Comparison of ENCODE assay signal across 14 cellular contexts in the genomic region with DNA sequence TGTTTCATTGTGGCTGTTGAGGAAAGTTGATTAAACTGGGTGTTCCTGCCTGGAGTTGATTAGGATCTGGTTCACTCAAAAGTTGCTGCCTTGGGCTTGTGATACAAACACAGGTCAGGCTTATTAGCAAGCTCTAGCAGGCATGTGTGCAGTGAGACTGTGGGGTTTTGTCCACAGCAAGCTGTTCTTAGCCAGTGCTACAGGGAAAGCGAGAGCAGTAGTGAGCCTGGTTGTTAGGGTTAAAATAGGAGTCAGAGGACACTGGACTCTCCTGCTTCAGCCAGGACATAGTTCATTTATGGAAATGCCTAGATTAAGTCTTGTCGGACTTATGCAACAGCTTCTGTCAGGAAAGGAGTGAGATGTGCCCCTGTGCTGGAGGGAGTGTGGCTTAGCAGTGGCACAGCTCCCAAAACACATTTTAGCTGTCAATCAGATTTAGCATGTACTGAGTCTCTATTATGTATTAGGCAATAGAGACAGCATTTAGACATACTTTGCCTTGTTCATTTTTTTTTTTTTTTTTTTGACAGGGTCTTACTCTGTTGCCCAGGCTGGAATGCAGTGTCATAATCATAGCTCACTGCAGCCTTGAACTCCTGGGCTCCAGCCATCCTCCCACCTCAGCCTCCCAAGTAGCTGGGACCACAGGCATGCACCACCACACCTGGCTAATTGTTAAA. TPM values are rescaled to one million over a fixed set of nuclear protein-coding genes. Genes with fewer than 3 reads are reported as not detected.
DNase-seq lines count a peak whose midpoint lies in the region; ATAC-seq lines count a peak whose summit lies in the region.
"Had no signal": no experiment of that assay in that cellular context is flagged by ENCODE, and none has a peak within 500 bp of the region (broad histone marks: within the 10 kb centered on the region; RNA-seq: fewer than 3 reads in every experiment).

No MANE protein-coding gene starts in this region.

- H3K4me1 ChIP-seq in subcutaneous abdominal adipose tissue (ENCODE audit: control insufficient read depth in 5 of 5, insufficient read depth in 5 of 5, low read length in 5 of 5) = peaks cover 0 to 22% (median 14%) of the 10 kb centered on the region in 5 donors

- DNase-seq in activated T-cell treated with anti-CD3 and anti-CD28 coated beads, Interleukin-2, amount 50 U/mL, for 72 hours = no peak
- no peak for DNase-seq in activated T-cell treated with anti-CD3 and anti-CD28 coated beads, Interleukin-2, amount 50 U/mL, for 1 hour
- no peak for DNase-seq in central memory CD8-positive, alpha-beta T cell (ENCODE audit: low spot score in 2 of 2)
- no peak for DNase-seq in immature natural killer cell
- DNase-seq in amygdala (lab: John Stamatoyannopoulos, UW) = no peak
- DNase-seq in SW 1271 (lab: John Stamatoyannopoulos, UW) = no peak
- DNase-seq: dermis blood vessel endothelial cell, NCI-H1092 treated with DMSO at 0.1 percent for 48 hours, NCI-H526, WERI-Rb-1 had no signal

- no peaks in the 10 kb centered on the region for H3K9me3 ChIP-seq in subcutaneous abdominal adipose tissue (ENCODE audit: control insufficient read depth in 5 of 5, low read length in 5 of 5)
- H3K9me3 ChIP-seq: tibial nerve had no signal

- no peaks in the 10 kb centered on the region for H3K9me3 Mint-ChIP-seq in activated T-cell treated with anti-CD3 and anti-CD28 coated beads, Interleukin-2, amount 50 U/mL, for 72 hours
- no peaks in the 10 kb centered on the region for H3K9me3 Mint-ChIP-seq in central memory CD8-positive, alpha-beta T cell
- H3K9me3 Mint-ChIP-seq in immature natural killer cell = no peaks in the 10 kb centered on the region
- H3K9me3 Mint-ChIP-seq: mesothelial cell of epicardium had no signal

- H3K36me3 Mint-ChIP-seq in activated T-cell treated with anti-CD3 and anti-CD28 coated beads, Interleukin-2, amount 50 U/mL, for 72 hours (ENCODE audit: insufficient read depth in 2 of 2) = peaks cover 3 to 9% of the 10 kb centered on the region in 2 donors
- H3K36me3 Mint-ChIP-seq in central memory CD8-positive, alpha-beta T cell (ENCODE audit: insufficient read depth) = peaks cover 56% of the 10 kb centered on the region
- peaks cover 0 to 6% (median 4%) of the 10 kb centered on the region in 3 donors for H3K36me3 Mint-ChIP-seq in immature natural killer cell

- no peak overlapping the region for H3K4me3 ChIP-seq in subcutaneous abdominal adipose tissue (ENCODE audit: low read depth in 1 of 5, low read length in 5 of 5)
- H3K4me3 ChIP-seq: tibial nerve had no signal

- peak overlapping the region in 3 of 5 donors; percentile 10 to 61 (median 15) for H3K9ac ChIP-seq in subcutaneous abdominal adipose tissue (ENCODE audit: low read length in 5 of 5)

- H3K36me3 ChIP-seq in subcutaneous abdominal adipose tissue (ENCODE audit: control insufficient read depth in 5 of 5, insufficient read depth in 5 of 5, low read length in 5 of 5) = peaks cover 7 to 47% (median 34%) of the 10 kb centered on the region in 5 donors

- peaks cover 56% of the 10 kb centered on the region for H3K4me1 Mint-ChIP-seq in activated T-cell treated with anti-CD3 and anti-CD28 coated beads, Interleukin-2, amount 50 U/mL, for 72 hours (ENCODE audit: low read depth)
- H3K4me1 Mint-ChIP-seq in central memory CD8-positive, alpha-beta T cell = peaks cover 43% of the 10 kb centered on the region
- H3K4me1 Mint-ChIP-seq in immature natural killer cell = peaks cover 29 to 57% of the 10 kb centered on the region in 2 donors

- H3K27ac Mint-ChIP-seq in activated T-cell treated with anti-CD3 and anti-CD28 coated beads, Interleukin-2, amount 50 U/mL, for 72 hours = peak overlapping the region; percentile 8
- H3K27ac Mint-ChIP-seq in central memory CD8-positive, alpha-beta T cell (ENCODE audit: low read depth) = peak overlapping the region; percentile 44
- H3K27ac Mint-ChIP-seq in immature natural killer cell = peak overlapping the region; percentile 7 to 83 (median 51)
- H3K27ac Mint-ChIP-seq: mesothelial cell of epicardium had no signal

- H3K27ac ChIP-seq in subcutaneous abdominal adipose tissue (ENCODE audit: low read depth, low read length) = peak overlapping the region; percentile 38
- H3K27ac ChIP-seq: WERI-Rb-1 had no signal

- no peak for ATAC-seq in activated T-cell treated with anti-CD3 and anti-CD28 coated beads, Interleukin-2, amount 50 U/mL, for 72 hours (replicated peaks in 1 of 2)
- no peak for ATAC-seq in central memory CD8-positive, alpha-beta T cell (replicated peaks; ENCODE audit: extremely low read depth, poor library complexity, severe bottlenecking)
- ATAC-seq in GM18511 (IDR thresholded peaks at IDR 0.05; ENCODE audit: unreplicated experiment) = no peak

- no peaks in the 10 kb centered on the region for H3K27me3 ChIP-seq in subcutaneous abdominal adipose tissue (ENCODE audit: control insufficient read depth in 5 of 5, insufficient read depth in 4 of 5, low read length in 5 of 5)
- H3K27me3 ChIP-seq: tibial nerve had no signal

- H3K27me3 Mint-ChIP-seq in activated T-cell treated with anti-CD3 and anti-CD28 coated beads, Interleukin-2, amount 50 U/mL, for 72 hours (ENCODE audit: low read depth) = no peaks in the 10 kb centered on the region
- no peaks in the 10 kb centered on the region for H3K27me3 Mint-ChIP-seq in central memory CD8-positive, alpha-beta T cell
- H3K27me3 Mint-ChIP-seq in immature natural killer cell (ENCODE audit: low read depth in 3 of 3) = no peaks in the 10 kb centered on the region

- no peak overlapping the region for H3K4me3 Mint-ChIP-seq in activated T-cell treated with anti-CD3 and anti-CD28 coated beads, Interleukin-2, amount 50 U/mL, for 72 hours
- no peak overlapping the region for H3K4me3 Mint-ChIP-seq in central memory CD8-positive, alpha-beta T cell
- H3K4me3 Mint-ChIP-seq in immature natural killer cell = peak overlapping the region in 2 of 5 donors; percentile 27 to 35
- H3K4me3 Mint-ChIP-seq: mesothelial cell of epicardium had no signal

RNA-seq across cellular contexts. Expression of gene SNRPD3, which starts 8.7 kb away (rescaled TPM):
- total RNA-seq in activated T-cell treated with anti-CD3 and anti-CD28 coated beads, Interleukin-2, amount 50 U/mL, for 72 hours = 10 to 100 TPM; 69.3 to 76.5 TPM
- 100 to 1,000 TPM in 2 of 3 donors, 10 to 100 TPM in 1; 56.6 to 116 (median 113) TPM for polyA plus RNA-seq in immature natural killer cell

RNA-seq across cellular contexts. Expression of gene GUCD1, which starts 9.6 kb away (rescaled TPM):
- total RNA-seq in activated T-cell treated with anti-CD3 and anti-CD28 coated beads, Interleukin-2, amount 50 U/mL, for 72 hours = 10 to 100 TPM; 96.4 to 98.2 TPM
- 10 to 100 TPM; 41.1 to 65.1 (median 64.1) TPM for polyA plus RNA-seq in immature natural killer cell

RNA-seq across cellular contexts. Expression of gene LRRC75B, which starts 28.4 kb away (rescaled TPM):
- total RNA-seq in activated T-cell treated with anti-CD3 and anti-CD28 coated beads, Interleukin-2, amount 50 U/mL, for 72 hours = 1 to 10 TPM; 1.2 to 2.0 TPM
- polyA plus RNA-seq in immature natural killer cell = 1 to 10 TPM; 2.1 to 2.9 (median 2.7) TPM

RNA-seq across cellular contexts. Expression of gene GGT1, which starts 38.5 kb away (rescaled TPM):
- 10 to 100 TPM; 34.4 to 47.6 TPM for total RNA-seq in activated T-cell treated with anti-CD3 and anti-CD28 coated beads, Interleukin-2, amount 50 U/mL, for 72 hours
- 1 to 10 TPM in 2 of 3 donors, not detected in 1; 1.2 to 4.8 TPM for polyA plus RNA-seq in immature natural killer cell
